1 cellular context compared by ENCODE assay signal in genomic region chr16:4329354-4329775, GRCh38.
TF ChIP-seq lines count a peak whose summit lies in the region.

No MANE protein-coding gene starts in this region.

TF ChIP-seq in HepG2, 621 proteins besides CTCF, POLR2A, EP300 and RAD21:
- TF ChIP-seq ZBTB7B (CRISPR knock-in tag; IDR thresholded peaks at IDR 0.05) (0 out of 2 replicates have a peak, but pooled peaks have one; percentile 36), MYC (CRISPR knock-in tag; IDR thresholded peaks at IDR 0.05; ENCODE audit: borderline replicate concordance) (0 out of 2 replicates have a peak, but pooled peaks have one; percentile 7), ZNF264 (CRISPR knock-in tag; IDR thresholded peaks at IDR 0.05) (no peak)
